Comparison of ENCODE assay signal across 34 cellular contexts in genomic region chr17:41649923-41650519, GRCh38. TPM values are rescaled to one million over a fixed set of nuclear protein-coding genes. Genes with fewer than 3 reads are reported as not detected.
DNase-seq lines count a peak whose midpoint lies in the region; ATAC-seq and TF ChIP-seq lines count a peak whose summit lies in the region.
"Had no signal": no experiment of that assay in that cellular context is flagged by ENCODE, and none has a peak within 500 bp of the region (broad histone marks: within the 10 kb centered on the region; RNA-seq: fewer than 3 reads in every experiment).

No MANE protein-coding gene starts in this region.

- H3K27ac ChIP-seq in PC-9, result peak overlapping the region; percentile 98
- H3K27ac ChIP-seq in colonic mucosa, result peak overlapping the region; percentile 89
- H3K27ac ChIP-seq in mucosa of rectum (ENCODE audit: low read depth in 2 of 2, low read length in 2 of 2), result peak overlapping the region; percentile 89 to 98
- H3K27ac ChIP-seq in urinary bladder (ENCODE audit: low read depth), result peak overlapping the region; percentile 84
- H3K27ac ChIP-seq in CD8-positive, alpha-beta memory T cell (ENCODE audit: low read depth, low read length), result no peak overlapping the region
- H3K27ac ChIP-seq: BLaER1 treated with 17β-estradiol and CSF1 and Interleukin-3, amounts not matched to agents 10 nM and 100 nM had no signal

- no peak overlapping the region for H3K4me3 Mint-ChIP-seq in chondrocyte (ENCODE audit: unreplicated experiment)
- H3K4me3 Mint-ChIP-seq in CD8-positive, alpha-beta memory T cell, result no peak overlapping the region
- H3K4me3 Mint-ChIP-seq: activated CD4-positive, alpha-beta T cell treated with anti-CD3 and anti-CD28 coated beads, Interleukin-2, amount 10 ng/mL, durations not matched to agents 24 days and 14 days; brain; immature natural killer cell; neural crest cell; stimulated activated naive CD8-positive, alpha-beta T cell treated with anti-CD3 and anti-CD28 coated beads, Interleukin-15, amount 100 ng/mL, for 72 hours; type B pancreatic cell; WTC11 had no signal

- DNase-seq in PC-9, result no peak
- DNase-seq in colonic mucosa, result no peak
- no peak for DNase-seq in chondrocyte (ENCODE audit: low spot score)
- no peak for DNase-seq in stimulated activated naive CD4-positive, alpha-beta T cell (lab: John Stamatoyannopoulos, UW)
- no peak for DNase-seq in CD8-positive, alpha-beta memory T cell
- DNase-seq: activated CD4-positive, alpha-beta T cell treated with anti-CD3 and anti-CD28 coated beads, Interleukin-2, amount 10 ng/mL, durations not matched to agents 24 days and 14 days; activated CD8-positive, alpha-beta memory T cell treated with anti-CD3 and anti-CD28 coated beads for 24 hours; activated naive CD4-positive, alpha-beta T cell treated with anti-CD3 and anti-CD28 coated beads, Interleukin-2, amount 50 U/mL, for 16 hours; activated T-cell treated with anti-CD3 and anti-CD28 coated beads for 4 hours; DMS153; effector CD4-positive, alpha-beta T cell; immature natural killer cell; KG1; mesendoderm; NCI-H1417; NCI-H2029 treated with DMSO at 0.1 percent for 48 hours; NCI-H345; NCI-H748 treated with DMSO at 0.1 percent for 48 hours; pancreas; retina; stimulated activated CD4-positive, alpha-beta T cell treated with anti-CD3 and anti-CD28 coated beads, Interleukin-1b, Interleukin-23, amount 100 ng/mL, for 48 hours; stimulated activated naive CD8-positive, alpha-beta T cell treated with anti-CD3 and anti-CD28 coated beads, Interleukin-15, amount 100 ng/mL, for 72 hours; T-helper 1 cell had no signal

- peaks cover 13% of the 10 kb centered on the region; the same call in 1 of the 2 replicates for H3K79me2 ChIP-seq in PC-9 (ENCODE audit: low read depth)

- H3K27ac Mint-ChIP-seq in chondrocyte (ENCODE audit: unreplicated experiment), result no peak overlapping the region
- H3K27ac Mint-ChIP-seq in CD8-positive, alpha-beta memory T cell, result no peak overlapping the region
- H3K27ac Mint-ChIP-seq: activated CD4-positive, alpha-beta T cell treated with anti-CD3 and anti-CD28 coated beads, Interleukin-2, amount 10 ng/mL, durations not matched to agents 24 days and 14 days; activated T-helper 2 cell treated with anti-CD3 and anti-CD28 coated beads, Interferon-gamma antibody, Interleukin-2, Interleukin-4, amounts not matched to agents 10 μg/mL and 5 μg/mL and 100 μg/mL, durations not matched to agents 14 hours and 24 hours and 36 hours; brain; immature natural killer cell; stimulated activated naive CD8-positive, alpha-beta T cell treated with anti-CD3 and anti-CD28 coated beads, Interleukin-15, amount 100 ng/mL, for 72 hours; type B pancreatic cell; WTC11 had no signal

- no peak for ATAC-seq in HG02884 (IDR thresholded peaks at IDR 0.05; ENCODE audit: unreplicated experiment)
- ATAC-seq: pancreas; stimulated activated naive CD8-positive, alpha-beta T cell treated with anti-CD3 and anti-CD28 coated beads, Interleukin-15, amount 100 ng/mL, for 72 hours; WTC11 had no signal

- no peak overlapping the region for H2AFZ ChIP-seq in PC-9

- H3K4me1 ChIP-seq in PC-9 (replicated peaks; ENCODE audit: insufficient read depth) (peaks cover 69% of the 10 kb centered on the region), colonic mucosa (peaks cover 31% of the 10 kb centered on the region), mucosa of rectum (ENCODE audit: control insufficient read depth in 2 of 2, insufficient read depth in 2 of 2, low read length in 2 of 2) (peaks cover 60 to 69% of the 10 kb centered on the region in 2 donors), urinary bladder (ENCODE audit: insufficient read depth) (no peaks in the 10 kb centered on the region)
- peaks cover 14% of the 10 kb centered on the region for H3K4me1 ChIP-seq in CD8-positive, alpha-beta memory T cell (ENCODE audit: insufficient read depth, low read length)

- no peaks in the 10 kb centered on the region for H3K9me3 Mint-ChIP-seq in chondrocyte (ENCODE audit: low read depth)
- no peaks in the 10 kb centered on the region for H3K9me3 Mint-ChIP-seq in CD8-positive, alpha-beta memory T cell
- H3K9me3 Mint-ChIP-seq: activated CD4-positive, alpha-beta T cell treated with anti-CD3 and anti-CD28 coated beads, Interleukin-2, amount 10 ng/mL, durations not matched to agents 24 days and 14 days; activated T-helper 2 cell treated with anti-CD3 and anti-CD28 coated beads, Interferon-gamma antibody, Interleukin-2, Interleukin-4, amounts not matched to agents 10 μg/mL and 5 μg/mL and 100 μg/mL, durations not matched to agents 14 hours and 24 hours and 36 hours; brain; immature natural killer cell; neural crest cell; stimulated activated naive CD8-positive, alpha-beta T cell treated with anti-CD3 and anti-CD28 coated beads, Interleukin-15, amount 100 ng/mL, for 72 hours; type B pancreatic cell; WTC11 had no signal

- no peaks in the 10 kb centered on the region for H4K20me1 ChIP-seq in PC-9 (ENCODE audit: insufficient read depth)

- H3K9me3 ChIP-seq in PC-9 (ENCODE audit: insufficient read depth, low read depth) (no peaks in the 10 kb centered on the region), colonic mucosa (no peaks in the 10 kb centered on the region), mucosa of rectum (ENCODE audit: control insufficient read depth in 2 of 2, low read length in 2 of 2) (no peaks in the 10 kb centered on the region)
- H3K9me3 ChIP-seq in CD8-positive, alpha-beta memory T cell (ENCODE audit: low read length), result no peaks in the 10 kb centered on the region
- H3K9me3 ChIP-seq: BLaER1 treated with 17β-estradiol and CSF1 and Interleukin-3, amounts not matched to agents 10 nM and 100 nM; pancreas had no signal

- H3K9ac ChIP-seq in colonic mucosa (ENCODE audit: low read depth in 2 of 2, low read length in 2 of 2) (peak overlapping the region in 1 of 2 donors; percentile 95), mucosa of rectum (ENCODE audit: low read depth in 1 of 2, low read length in 2 of 2) (peak overlapping the region; percentile 15 to 74)
- H3K9ac ChIP-seq: BLaER1 treated with 17β-estradiol and CSF1 and Interleukin-3, amounts not matched to agents 10 nM and 100 nM had no signal

- peaks cover 34% of the 10 kb centered on the region for H3K4me1 Mint-ChIP-seq in chondrocyte (ENCODE audit: low read depth)
- peaks cover 9 to 15% (median 11%) of the 10 kb centered on the region in 3 donors for H3K4me1 Mint-ChIP-seq in CD8-positive, alpha-beta memory T cell

- H3K4me2 ChIP-seq in PC-9, result no peak overlapping the region
- H3K4me2 ChIP-seq: smooth muscle cell had no signal

- intact Hi-C loops in PC-9 (cut with micrococcal nuclease; ENCODE audit: unreplicated experiment), result loop anchor here (5.0 kb wide), 3 partner anchors 798 to 1133 kb away; no protein-coding TSS in a partner anchor
- intact Hi-C loops in colonic mucosa (cut with DNase I), result loop anchor here (5.0 to 10.0 kb wide), 6 partner anchors 65 to 848 kb away; partner anchors contain the start of genes KRT14, KRT35 and KRT36

- no peaks in the 10 kb centered on the region for H3K9me2 ChIP-seq in PC-9 (ENCODE audit: insufficient read depth)

- TF ChIP-seq CTCF in PC-9 (conservative IDR thresholded peaks at IDR 0.05), result no peak
- no peak for TF ChIP-seq CTCF in colonic mucosa (IDR thresholded peaks at IDR 0.05)
- TF ChIP-seq CTCF in chondrocyte (IDR thresholded peaks at IDR 0.05), result no peak

- H3K27me3 Mint-ChIP-seq in chondrocyte (ENCODE audit: low read depth), result no peaks in the 10 kb centered on the region
- peaks cover 0 to 1% of the 10 kb centered on the region in 2 donors for H3K27me3 Mint-ChIP-seq in CD8-positive, alpha-beta memory T cell
- H3K27me3 Mint-ChIP-seq: stimulated activated naive CD8-positive, alpha-beta T cell treated with anti-CD3 and anti-CD28 coated beads, Interleukin-15, amount 100 ng/mL, for 72 hours; type B pancreatic cell had no signal

- H3K36me3 ChIP-seq in PC-9 (ENCODE audit: low read depth) (no peaks in the 10 kb centered on the region), colonic mucosa (no peaks in the 10 kb centered on the region), mucosa of rectum (ENCODE audit: control insufficient read depth in 2 of 2, insufficient read depth in 2 of 2, low read length in 2 of 2) (no peaks in the 10 kb centered on the region), urinary bladder (ENCODE audit: insufficient read depth) (no peaks in the 10 kb centered on the region)
- H3K36me3 ChIP-seq in CD8-positive, alpha-beta memory T cell (ENCODE audit: insufficient read depth, low read length), result no peaks in the 10 kb centered on the region
- H3K36me3 ChIP-seq: BLaER1 treated with 17β-estradiol and CSF1 and Interleukin-3, amounts not matched to agents 10 nM and 100 nM; pancreas had no signal

- H3K36me3 Mint-ChIP-seq in chondrocyte (ENCODE audit: low read depth), result no peaks in the 10 kb centered on the region
- no peaks in the 10 kb centered on the region for H3K36me3 Mint-ChIP-seq in CD8-positive, alpha-beta memory T cell
- H3K36me3 Mint-ChIP-seq: brain, immature natural killer cell, type B pancreatic cell, WTC11 had no signal

- no TSS peak for BruUV-seq in PC-9 (replicated peaks; lab: Mats Ljungman, UMichigan)

- CTCF ChIA-PET in PC-9 (lab: Charles Lee), result interaction anchor here (2.2 to 3.7 kb wide), 3 partner anchors 8 to 101 kb away, joined by 10 to 39 read pairs (median 12); no protein-coding TSS in a partner anchor
- CTCF ChIA-PET in CD8-positive, alpha-beta memory T cell (lab: Charles Lee), result interaction anchor here (1.1 to 9.6 kb wide), 5 partner anchors 10 to 793 kb away, joined by 4 to 311 read pairs (median 10); no protein-coding TSS in a partner anchor

- peaks cover 38% of the 10 kb centered on the region for H3F3A ChIP-seq in PC-9 (ENCODE audit: insufficient read depth, low read depth)

- POLR2A ChIA-PET in PC-9 (lab: Charles Lee; ENCODE audit: unreplicated experiment), result interaction anchor here (0.5 to 0.7 kb wide), 3 partner anchors 101 to 195 kb away, joined by 4 to 6 read pairs (median 4); no protein-coding TSS in a partner anchor
- POLR2A ChIA-PET in CD8-positive, alpha-beta memory T cell (lab: Charles Lee), result interaction anchor here (1.4 kb wide), 1 partner anchor 101 kb away, joined by 5 read pairs; no protein-coding TSS in a partner anchor

- H3K27me3 ChIP-seq in PC-9 (ENCODE audit: insufficient read depth, low read depth), result no peaks in the 10 kb centered on the region
- no peaks in the 10 kb centered on the region for H3K27me3 ChIP-seq in colonic mucosa
- H3K27me3 ChIP-seq in mucosa of rectum (ENCODE audit: control insufficient read depth in 2 of 2, insufficient read depth in 2 of 2, low read length in 2 of 2), result no peaks in the 10 kb centered on the region
- no peaks in the 10 kb centered on the region for H3K27me3 ChIP-seq in CD8-positive, alpha-beta memory T cell (ENCODE audit: insufficient read depth, low read length, poor library complexity, severe bottlenecking)
- H3K27me3 ChIP-seq: BLaER1 treated with 17β-estradiol and CSF1 and Interleukin-3, amounts not matched to agents 10 nM and 100 nM; pancreas had no signal

- WGBS in urinary bladder, result 91% methylated on average over 10 of the region's 10 CpGs

- H3K4me3 ChIP-seq in PC-9 (no peak overlapping the region), colonic mucosa (no peak overlapping the region), mucosa of rectum (ENCODE audit: low read length in 2 of 2) (no peak overlapping the region), urinary bladder (ENCODE audit: low read depth, low read length) (no peak overlapping the region)
- H3K4me3 ChIP-seq in CD8-positive, alpha-beta memory T cell (ENCODE audit: low read length), result no peak overlapping the region
- H3K4me3 ChIP-seq: BLaER1 treated with 17β-estradiol and CSF1 and Interleukin-3, amounts not matched to agents 10 nM and 100 nM; pancreas; smooth muscle cell had no signal

RNA-seq across cellular contexts. Expression of gene KRT17, which starts 25.6 kb away (rescaled TPM):
- total RNA-seq in PC-9 (2021) (29.0 and 80.8 TPM in 2 replicates), colonic mucosa (1 to 10 TPM in 1 of 2 donors, not detected in 1; 1.2 TPM), urinary bladder (33.5 TPM), chondrocyte (183 to 261 TPM (median 258 TPM) in 3 replicates)
- 72.1 TPM for polyA plus RNA-seq in urinary bladder
- under 1 TPM in 1 of 2 experiments, not detected in 1; 0.35 TPM for total RNA-seq in CD8-positive, alpha-beta memory T cell
- not detected for polyA plus RNA-seq in CD8-positive, alpha-beta memory T cell
- total RNA-seq: activated CD4-positive, alpha-beta T cell treated with anti-CD3 and anti-CD28 coated beads, Interleukin-2, amount 10 ng/mL, durations not matched to agents 24 days and 14 days; activated T-helper 2 cell treated with anti-CD3 and anti-CD28 coated beads, Interferon-gamma antibody, Interleukin-2, Interleukin-4, amounts not matched to agents 10 μg/mL and 5 μg/mL and 100 μg/mL, durations not matched to agents 14 hours and 24 hours and 36 hours; neural crest cell; SK-MEL-5 had no signal
- polyA plus RNA-seq: immature natural killer cell had no signal

RNA-seq across cellular contexts. Expression of gene KRT16, which starts 37.5 kb away (rescaled TPM):
- 41.7 and 53.5 TPM in 2 replicates for total RNA-seq in PC-9 (2021)
- not detected for total RNA-seq in colonic mucosa
- not detected for total RNA-seq in urinary bladder
- 0.20 TPM for polyA plus RNA-seq in urinary bladder
- total RNA-seq in chondrocyte, result 3.9 to 5.9 TPM (median 5.5 TPM) in 3 replicates
- total RNA-seq in CD8-positive, alpha-beta memory T cell, result not detected
- polyA plus RNA-seq in CD8-positive, alpha-beta memory T cell, result not detected
- total RNA-seq: activated CD4-positive, alpha-beta T cell treated with anti-CD3 and anti-CD28 coated beads, Interleukin-2, amount 10 ng/mL, durations not matched to agents 24 days and 14 days; activated T-helper 2 cell treated with anti-CD3 and anti-CD28 coated beads, Interferon-gamma antibody, Interleukin-2, Interleukin-4, amounts not matched to agents 10 μg/mL and 5 μg/mL and 100 μg/mL, durations not matched to agents 14 hours and 24 hours and 36 hours; neural crest cell; SK-MEL-5; WTC11 had no signal
- polyA plus RNA-seq: immature natural killer cell had no signal

RNA-seq across cellular contexts. Expression of gene EIF1, which starts 38.7 kb away (rescaled TPM):
- total RNA-seq in PC-9 (2021), result 775 and 874 TPM in 2 replicates
- total RNA-seq in colonic mucosa, result 100 to 1,000 TPM; 574 to 740 TPM
- 96.6 TPM for total RNA-seq in urinary bladder
- polyA plus RNA-seq in urinary bladder, result 649 TPM
- total RNA-seq in chondrocyte, result 572 to 1,015 TPM (median 990 TPM) in 3 replicates
- total RNA-seq in CD8-positive, alpha-beta memory T cell, result 1,000 to 10,000 TPM; 1,446 to 1,504 TPM
- polyA plus RNA-seq in CD8-positive, alpha-beta memory T cell, result 1,526 TPM

Comparison
In these comparisons a context has a peak if more than half of its experiments do, and no peak if none do; other contexts are left out.
1. RNA of gene KRT17, which starts 25.6 kb away (total RNA-seq): 183 to 261 TPM in chondrocyte, 33.5 TPM in urinary bladder (single experiment) and 29.0 to 80.8 TPM in PC-9; 1.2 TPM in colonic mucosa and 0.35 TPM in CD8-positive, alpha-beta memory T cell; every median in the first group is over 10 times any median in the second.